20 cellular contexts compared by ENCODE assay signal in the genomic region with DNA sequence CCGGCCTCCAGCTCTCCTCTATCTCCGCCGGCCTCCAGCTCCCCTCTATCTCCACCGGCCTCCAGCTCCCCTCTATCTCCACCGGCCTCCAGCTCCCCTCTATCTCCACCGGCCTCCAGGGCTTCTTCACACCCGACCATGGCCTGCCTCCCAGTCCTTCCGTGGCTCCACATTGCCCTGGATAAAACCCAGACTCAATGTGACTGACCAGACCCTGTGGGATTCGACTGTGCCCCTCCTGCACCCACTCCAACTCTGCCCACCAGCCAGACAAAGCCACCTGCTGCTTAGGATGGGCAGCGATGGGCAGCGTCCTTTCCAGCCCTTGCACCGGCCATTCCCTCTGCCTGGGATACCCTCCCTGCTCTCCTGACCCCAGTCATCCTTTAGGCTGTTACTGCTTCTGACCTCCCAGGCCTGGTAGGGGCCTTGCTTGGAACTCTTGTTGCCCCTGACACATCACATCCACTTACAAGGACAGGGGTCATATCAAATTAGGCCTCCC. TPM values are rescaled to one million over a fixed set of nuclear protein-coding genes. Genes with fewer than 3 reads are reported as not detected.
DNase-seq lines count a peak whose midpoint lies in the region; ATAC-seq, FAIRE-seq and TF ChIP-seq lines count a peak whose summit lies in the region.
"Had no signal": no experiment of that assay in that cellular context is flagged by ENCODE, and none has a peak within 500 bp of the region (broad histone marks: within the 10 kb centered on the region; RNA-seq: fewer than 3 reads in every experiment).

No MANE protein-coding gene starts in this region.

- intact Hi-C loops in kidney (cut with DNase I) = no loop called here

- peak overlapping the region; percentile 55 for H3K4me3 Mint-ChIP-seq in T-helper 17 cell
- no peak overlapping the region for H3K4me3 Mint-ChIP-seq in progenitor cell of endocrine pancreas (ENCODE audit: low read depth)
- H3K4me3 Mint-ChIP-seq: GM23338 had no signal

- FAIRE-seq in kidney (lab: Jason Lieb, UNC) = no peak
- FAIRE-seq: GM19239 had no signal

- H3K36me3 Mint-ChIP-seq in T-helper 17 cell (ENCODE audit: low read depth) = peaks cover 2% of the 10 kb centered on the region
- H3K36me3 Mint-ChIP-seq in progenitor cell of endocrine pancreas (ENCODE audit: insufficient read depth) = no peaks in the 10 kb centered on the region
- H3K36me3 Mint-ChIP-seq: CD4-positive, CD25-positive, alpha-beta regulatory T cell had no signal

- H3K4me1 Mint-ChIP-seq in T-helper 17 cell (peaks cover 2% of the 10 kb centered on the region), progenitor cell of endocrine pancreas (ENCODE audit: low read depth) (no peaks in the 10 kb centered on the region)

- peaks cover 4% of the 10 kb centered on the region for H3K27me3 Mint-ChIP-seq in T-helper 17 cell
- peaks cover 26% of the 10 kb centered on the region for H3K27me3 Mint-ChIP-seq in progenitor cell of endocrine pancreas

- H3K27ac ChIP-seq in BLaER1 treated with 17β-estradiol and CSF1 and Interleukin-3, amounts not matched to agents 10 nM and 100 nM = no peak overlapping the region
- H3K27ac ChIP-seq in kidney (ENCODE audit: low read depth in 2 of 2, low read length in 2 of 2) = no peak overlapping the region

- H3K9me3 Mint-ChIP-seq in progenitor cell of endocrine pancreas (ENCODE audit: low read depth) = no peaks in the 10 kb centered on the region
- H3K9me3 Mint-ChIP-seq: GM23338 had no signal

- H4K20me1 ChIP-seq in BLaER1 treated with 17β-estradiol and CSF1 and Interleukin-3, amounts not matched to agents 10 nM and 100 nM = no peaks in the 10 kb centered on the region

- no peak for ATAC-seq in T-helper 17 cell
- ATAC-seq: HCT116, Panc1 had no signal

- no peak overlapping the region for H3K4me3 ChIP-seq in BLaER1 treated with 17β-estradiol and CSF1 and Interleukin-3, amounts not matched to agents 10 nM and 100 nM
- no peak overlapping the region for H3K4me3 ChIP-seq in kidney (ENCODE audit: low read length in 2 of 2)
- H3K4me3 ChIP-seq: GM23338, SK-N-MC had no signal

- DNase-seq in T-helper 17 cell (no peak), kidney (peak; percentile 22), progenitor cell of endocrine pancreas (ENCODE audit: low spot score, unreplicated experiment) (no peak), NCI-H226 (no peak), Ammon's horn (ENCODE audit: low spot score) (no peak)
- no peak for DNase-seq in activated CD8-positive, alpha-beta memory T cell treated with anti-CD3 and anti-CD28 coated beads, Interleukin-2, amount 50 U/mL, for 4 hours
- DNase-seq: CD4-positive, CD25-positive, alpha-beta regulatory T cell; COR-L47; DMS 273 treated with DMSO at 0.1 percent for 48 hours; GDM1; KG1; NCI-H1105 treated with DMSO at 0.1 percent for 48 hours; NCI-H1694; NCI-H2081 treated with DMSO at 0.1 percent for 48 hours had no signal

- peaks cover 28 to 61% (median 59%) of the 10 kb centered on the region in 10 experiments for H3K4me1 ChIP-seq in BLaER1 treated with 17β-estradiol and CSF1 and Interleukin-3, amounts not matched to agents 10 nM and 100 nM
- no peaks in the 10 kb centered on the region for H3K4me1 ChIP-seq in kidney (ENCODE audit: control insufficient read depth in 1 of 2, insufficient read depth in 1 of 2, low read depth in 1 of 2, low read length in 2 of 2)

- H3K27me3 ChIP-seq in BLaER1 treated with 17β-estradiol and CSF1 and Interleukin-3, amounts not matched to agents 10 nM and 100 nM = peaks cover 0 to 5% (median 0%) of the 10 kb centered on the region in 11 experiments; a peak in 2 of 22 replicates

- no peaks in the 10 kb centered on the region for H3K36me3 ChIP-seq in BLaER1 treated with 17β-estradiol and CSF1 and Interleukin-3, amounts not matched to agents 10 nM and 100 nM
- H3K36me3 ChIP-seq in kidney (ENCODE audit: control insufficient read depth in 1 of 2, insufficient read depth in 2 of 2, low read length in 2 of 2) = no peaks in the 10 kb centered on the region

- H3K27ac Mint-ChIP-seq in T-helper 17 cell (no peak overlapping the region), progenitor cell of endocrine pancreas (peak overlapping the region; percentile 77)
- H3K27ac Mint-ChIP-seq: GM23338 had no signal

- H3K4me2 ChIP-seq in BLaER1 treated with 17β-estradiol and CSF1 and Interleukin-3, amounts not matched to agents 10 nM and 100 nM = peak overlapping the region in 8 of 11 experiments; percentile 8 to 98 (median 50); a peak in 11 of 22 replicates
- H3K4me2 ChIP-seq: GM23338 had no signal

- TF ChIP-seq CTCF in kidney (IDR thresholded peaks at IDR 0.05; ENCODE audit: borderline replicate concordance, extremely low read depth, insufficient read depth) (no peak), progenitor cell of endocrine pancreas (IDR thresholded peaks at IDR 0.05; ENCODE audit: unreplicated experiment) (no peak)

- 0 out of 22 replicates have a peak overlapping the region, but pooled peaks of 1 of the 11 experiments have one; percentile 3 for H3K9ac ChIP-seq in BLaER1 treated with 17β-estradiol and CSF1 and Interleukin-3, amounts not matched to agents 10 nM and 100 nM
- H3K9ac ChIP-seq in kidney (ENCODE audit: low read length in 2 of 2) = no peak overlapping the region

- H3K9me3 ChIP-seq in BLaER1 treated with 17β-estradiol and CSF1 and Interleukin-3, amounts not matched to agents 10 nM and 100 nM (replicated peaks in 1 of 11) = no peaks in the 10 kb centered on the region
- H3K9me3 ChIP-seq in T-helper 17 cell (ENCODE audit: control insufficient read depth, low read length, poor library complexity, severe bottlenecking) = no peaks in the 10 kb centered on the region
- no peaks in the 10 kb centered on the region for H3K9me3 ChIP-seq in kidney (ENCODE audit: control insufficient read depth in 1 of 2, low read length in 2 of 2)

RNA-seq across cellular contexts. Expression of gene RXRA, which starts 30.5 kb away (rescaled TPM):
- 10 to 100 TPM in 1 of 2 donors, 1 to 10 TPM in 1; 7.5 to 10.6 TPM for total RNA-seq in T-helper 17 cell
- 49.5 TPM for total RNA-seq in kidney
- 24.0 TPM for polyA plus RNA-seq in kidney (ENCODE audit: insufficient read depth, low read depth, low replicate concordance)
- 58.4 and 64.8 TPM in 2 replicates for total RNA-seq in progenitor cell of endocrine pancreas
